Comparison of ENCODE assay signal across 1 cellular context in the genomic region with DNA sequence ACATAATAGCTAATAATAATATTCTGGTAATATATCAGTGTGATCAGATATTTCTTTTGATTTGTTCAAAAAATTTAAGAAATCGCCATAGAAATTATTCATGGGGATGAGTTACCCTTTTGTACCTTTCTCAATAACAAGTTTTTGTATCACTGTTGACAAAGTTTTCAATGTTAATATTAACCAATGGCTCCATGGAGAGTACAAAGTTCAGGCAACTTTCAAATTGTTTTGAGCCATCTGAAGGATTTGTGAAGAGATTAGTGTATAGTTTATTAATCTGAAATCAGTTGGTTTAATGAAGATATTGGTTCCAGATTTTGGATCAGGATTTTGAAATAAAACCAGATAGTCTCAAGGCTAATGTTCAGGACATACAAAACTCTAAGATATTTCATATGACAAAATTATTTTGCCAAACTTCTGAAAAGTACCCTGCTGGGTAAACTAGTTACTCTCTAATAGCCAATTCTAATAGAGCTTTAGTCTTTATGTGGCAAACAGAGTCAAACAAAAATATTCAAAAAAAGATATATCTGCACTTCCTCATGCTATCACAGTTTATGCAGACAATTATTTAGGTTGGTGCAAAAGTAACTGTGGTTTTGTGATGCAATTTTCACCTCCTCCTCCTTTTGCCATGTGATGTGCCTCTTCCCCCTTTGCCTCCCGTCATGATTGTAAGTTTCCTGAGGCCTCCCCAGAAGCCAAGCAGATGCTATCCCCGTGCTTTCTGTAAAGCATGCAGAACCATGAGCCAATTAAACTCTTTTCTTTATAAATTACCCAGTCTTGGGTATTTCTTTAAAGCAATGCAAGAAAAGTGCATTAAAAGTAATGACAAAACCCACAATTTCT.
TF ChIP-seq lines count a peak whose summit lies in the region.

No MANE protein-coding gene starts in this region.

TF ChIP-seq in HepG2, 621 proteins besides CTCF, POLR2A, EP300 and RAD21 (continued from another document and continues in another):
- TF ChIP-seq, protein P1, sequence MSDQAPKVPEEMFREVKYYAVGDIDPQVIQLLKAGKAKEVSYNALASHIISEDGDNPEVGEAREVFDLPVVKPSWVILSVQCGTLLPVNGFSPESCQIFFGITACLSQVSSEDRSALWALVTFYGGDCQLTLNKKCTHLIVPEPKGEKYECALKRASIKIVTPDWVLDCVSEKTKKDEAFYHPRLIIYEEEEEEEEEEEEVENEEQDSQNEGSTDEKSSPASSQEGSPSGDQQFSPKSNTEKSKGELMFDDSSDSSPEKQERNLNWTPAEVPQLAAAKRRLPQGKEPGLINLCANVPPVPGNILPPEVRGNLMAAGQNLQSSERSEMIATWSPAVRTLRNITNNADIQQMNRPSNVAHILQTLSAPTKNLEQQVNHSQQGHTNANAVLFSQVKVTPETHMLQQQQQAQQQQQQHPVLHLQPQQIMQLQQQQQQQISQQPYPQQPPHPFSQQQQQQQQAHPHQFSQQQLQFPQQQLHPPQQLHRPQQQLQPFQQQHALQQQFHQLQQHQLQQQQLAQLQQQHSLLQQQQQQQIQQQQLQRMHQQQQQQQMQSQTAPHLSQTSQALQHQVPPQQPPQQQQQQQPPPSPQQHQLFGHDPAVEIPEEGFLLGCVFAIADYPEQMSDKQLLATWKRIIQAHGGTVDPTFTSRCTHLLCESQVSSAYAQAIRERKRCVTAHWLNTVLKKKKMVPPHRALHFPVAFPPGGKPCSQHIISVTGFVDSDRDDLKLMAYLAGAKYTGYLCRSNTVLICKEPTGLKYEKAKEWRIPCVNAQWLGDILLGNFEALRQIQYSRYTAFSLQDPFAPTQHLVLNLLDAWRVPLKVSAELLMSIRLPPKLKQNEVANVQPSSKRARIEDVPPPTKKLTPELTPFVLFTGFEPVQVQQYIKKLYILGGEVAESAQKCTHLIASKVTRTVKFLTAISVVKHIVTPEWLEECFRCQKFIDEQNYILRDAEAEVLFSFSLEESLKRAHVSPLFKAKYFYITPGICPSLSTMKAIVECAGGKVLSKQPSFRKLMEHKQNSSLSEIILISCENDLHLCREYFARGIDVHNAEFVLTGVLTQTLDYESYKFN (CRISPR knock-in tag; conservative IDR thresholded peaks at IDR 0.05), result peak; percentile 82
- TF ChIP-seq, protein P2, sequence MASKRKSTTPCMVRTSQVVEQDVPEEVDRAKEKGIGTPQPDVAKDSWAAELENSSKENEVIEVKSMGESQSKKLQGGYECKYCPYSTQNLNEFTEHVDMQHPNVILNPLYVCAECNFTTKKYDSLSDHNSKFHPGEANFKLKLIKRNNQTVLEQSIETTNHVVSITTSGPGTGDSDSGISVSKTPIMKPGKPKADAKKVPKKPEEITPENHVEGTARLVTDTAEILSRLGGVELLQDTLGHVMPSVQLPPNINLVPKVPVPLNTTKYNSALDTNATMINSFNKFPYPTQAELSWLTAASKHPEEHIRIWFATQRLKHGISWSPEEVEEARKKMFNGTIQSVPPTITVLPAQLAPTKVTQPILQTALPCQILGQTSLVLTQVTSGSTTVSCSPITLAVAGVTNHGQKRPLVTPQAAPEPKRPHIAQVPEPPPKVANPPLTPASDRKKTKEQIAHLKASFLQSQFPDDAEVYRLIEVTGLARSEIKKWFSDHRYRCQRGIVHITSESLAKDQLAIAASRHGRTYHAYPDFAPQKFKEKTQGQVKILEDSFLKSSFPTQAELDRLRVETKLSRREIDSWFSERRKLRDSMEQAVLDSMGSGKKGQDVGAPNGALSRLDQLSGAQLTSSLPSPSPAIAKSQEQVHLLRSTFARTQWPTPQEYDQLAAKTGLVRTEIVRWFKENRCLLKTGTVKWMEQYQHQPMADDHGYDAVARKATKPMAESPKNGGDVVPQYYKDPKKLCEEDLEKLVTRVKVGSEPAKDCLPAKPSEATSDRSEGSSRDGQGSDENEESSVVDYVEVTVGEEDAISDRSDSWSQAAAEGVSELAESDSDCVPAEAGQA (IDR thresholded peaks at IDR 0.05; ENCODE audit: low read depth), result no peak
- TF ChIP-seq, protein P2 (CRISPR knock-in tag; IDR thresholded peaks at IDR 0.05; ENCODE audit: borderline replicate concordance), result no peak
- TF ChIP-seq KDM6A (CRISPR knock-in tag; IDR thresholded peaks at IDR 0.05; ENCODE audit: low read depth), result peak; percentile 53; the same call in 1 of the 2 replicates
- TF ChIP-seq, protein P3, sequence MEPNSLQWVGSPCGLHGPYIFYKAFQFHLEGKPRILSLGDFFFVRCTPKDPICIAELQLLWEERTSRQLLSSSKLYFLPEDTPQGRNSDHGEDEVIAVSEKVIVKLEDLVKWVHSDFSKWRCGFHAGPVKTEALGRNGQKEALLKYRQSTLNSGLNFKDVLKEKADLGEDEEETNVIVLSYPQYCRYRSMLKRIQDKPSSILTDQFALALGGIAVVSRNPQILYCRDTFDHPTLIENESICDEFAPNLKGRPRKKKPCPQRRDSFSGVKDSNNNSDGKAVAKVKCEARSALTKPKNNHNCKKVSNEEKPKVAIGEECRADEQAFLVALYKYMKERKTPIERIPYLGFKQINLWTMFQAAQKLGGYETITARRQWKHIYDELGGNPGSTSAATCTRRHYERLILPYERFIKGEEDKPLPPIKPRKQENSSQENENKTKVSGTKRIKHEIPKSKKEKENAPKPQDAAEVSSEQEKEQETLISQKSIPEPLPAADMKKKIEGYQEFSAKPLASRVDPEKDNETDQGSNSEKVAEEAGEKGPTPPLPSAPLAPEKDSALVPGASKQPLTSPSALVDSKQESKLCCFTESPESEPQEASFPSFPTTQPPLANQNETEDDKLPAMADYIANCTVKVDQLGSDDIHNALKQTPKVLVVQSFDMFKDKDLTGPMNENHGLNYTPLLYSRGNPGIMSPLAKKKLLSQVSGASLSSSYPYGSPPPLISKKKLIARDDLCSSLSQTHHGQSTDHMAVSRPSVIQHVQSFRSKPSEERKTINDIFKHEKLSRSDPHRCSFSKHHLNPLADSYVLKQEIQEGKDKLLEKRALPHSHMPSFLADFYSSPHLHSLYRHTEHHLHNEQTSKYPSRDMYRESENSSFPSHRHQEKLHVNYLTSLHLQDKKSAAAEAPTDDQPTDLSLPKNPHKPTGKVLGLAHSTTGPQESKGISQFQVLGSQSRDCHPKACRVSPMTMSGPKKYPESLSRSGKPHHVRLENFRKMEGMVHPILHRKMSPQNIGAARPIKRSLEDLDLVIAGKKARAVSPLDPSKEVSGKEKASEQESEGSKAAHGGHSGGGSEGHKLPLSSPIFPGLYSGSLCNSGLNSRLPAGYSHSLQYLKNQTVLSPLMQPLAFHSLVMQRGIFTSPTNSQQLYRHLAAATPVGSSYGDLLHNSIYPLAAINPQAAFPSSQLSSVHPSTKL (CRISPR knock-in tag; IDR thresholded peaks at IDR 0.05), result peak; percentile 21; the same call in 1 of the 2 replicates
- TF ChIP-seq FOXA3 (CRISPR knock-in tag; IDR thresholded peaks at IDR 0.05), result peak; percentile 44
- no peak for TF ChIP-seq ZNF430 (CRISPR knock-in tag; IDR thresholded peaks at IDR 0.05)
- TF ChIP-seq, protein P4, sequence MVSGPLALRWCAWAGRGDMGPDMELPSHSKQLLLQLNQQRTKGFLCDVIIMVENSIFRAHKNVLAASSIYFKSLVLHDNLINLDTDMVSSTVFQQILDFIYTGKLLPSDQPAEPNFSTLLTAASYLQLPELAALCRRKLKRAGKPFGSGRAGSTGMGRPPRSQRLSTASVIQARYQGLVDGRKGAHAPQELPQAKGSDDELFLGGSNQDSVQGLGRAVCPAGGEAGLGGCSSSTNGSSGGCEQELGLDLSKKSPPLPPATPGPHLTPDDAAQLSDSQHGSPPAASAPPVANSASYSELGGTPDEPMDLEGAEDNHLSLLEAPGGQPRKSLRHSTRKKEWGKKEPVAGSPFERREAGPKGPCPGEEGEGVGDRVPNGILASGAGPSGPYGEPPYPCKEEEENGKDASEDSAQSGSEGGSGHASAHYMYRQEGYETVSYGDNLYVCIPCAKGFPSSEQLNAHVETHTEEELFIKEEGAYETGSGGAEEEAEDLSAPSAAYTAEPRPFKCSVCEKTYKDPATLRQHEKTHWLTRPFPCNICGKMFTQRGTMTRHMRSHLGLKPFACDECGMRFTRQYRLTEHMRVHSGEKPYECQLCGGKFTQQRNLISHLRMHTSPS (CRISPR knock-in tag; IDR thresholded peaks at IDR 0.05; ENCODE audit: low read depth), result no peak
- TF ChIP-seq, protein P5, sequence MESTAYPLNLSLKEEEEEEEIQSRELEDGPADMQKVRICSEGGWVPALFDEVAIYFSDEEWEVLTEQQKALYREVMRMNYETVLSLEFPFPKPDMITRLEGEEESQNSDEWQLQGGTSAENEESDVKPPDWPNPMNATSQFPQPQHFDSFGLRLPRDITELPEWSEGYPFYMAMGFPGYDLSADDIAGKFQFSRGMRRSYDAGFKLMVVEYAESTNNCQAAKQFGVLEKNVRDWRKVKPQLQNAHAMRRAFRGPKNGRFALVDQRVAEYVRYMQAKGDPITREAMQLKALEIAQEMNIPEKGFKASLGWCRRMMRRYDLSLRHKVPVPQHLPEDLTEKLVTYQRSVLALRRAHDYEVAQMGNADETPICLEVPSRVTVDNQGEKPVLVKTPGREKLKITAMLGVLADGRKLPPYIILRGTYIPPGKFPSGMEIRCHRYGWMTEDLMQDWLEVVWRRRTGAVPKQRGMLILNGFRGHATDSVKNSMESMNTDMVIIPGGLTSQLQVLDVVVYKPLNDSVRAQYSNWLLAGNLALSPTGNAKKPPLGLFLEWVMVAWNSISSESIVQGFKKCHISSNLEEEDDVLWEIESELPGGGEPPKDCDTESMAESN (CRISPR knock-in tag; conservative IDR thresholded peaks at IDR 0.05), result 0 out of 2 replicates have a peak, but pooled peaks have one; percentile 61
- TF ChIP-seq JUN (CRISPR knock-in tag; IDR thresholded peaks at IDR 0.05), result no peak
- TF ChIP-seq TOE1 (CRISPR knock-in tag; IDR thresholded peaks at IDR 0.05), result 0 out of 2 replicates have a peak, but pooled peaks have one; percentile 37
- TF ChIP-seq, protein P6, sequence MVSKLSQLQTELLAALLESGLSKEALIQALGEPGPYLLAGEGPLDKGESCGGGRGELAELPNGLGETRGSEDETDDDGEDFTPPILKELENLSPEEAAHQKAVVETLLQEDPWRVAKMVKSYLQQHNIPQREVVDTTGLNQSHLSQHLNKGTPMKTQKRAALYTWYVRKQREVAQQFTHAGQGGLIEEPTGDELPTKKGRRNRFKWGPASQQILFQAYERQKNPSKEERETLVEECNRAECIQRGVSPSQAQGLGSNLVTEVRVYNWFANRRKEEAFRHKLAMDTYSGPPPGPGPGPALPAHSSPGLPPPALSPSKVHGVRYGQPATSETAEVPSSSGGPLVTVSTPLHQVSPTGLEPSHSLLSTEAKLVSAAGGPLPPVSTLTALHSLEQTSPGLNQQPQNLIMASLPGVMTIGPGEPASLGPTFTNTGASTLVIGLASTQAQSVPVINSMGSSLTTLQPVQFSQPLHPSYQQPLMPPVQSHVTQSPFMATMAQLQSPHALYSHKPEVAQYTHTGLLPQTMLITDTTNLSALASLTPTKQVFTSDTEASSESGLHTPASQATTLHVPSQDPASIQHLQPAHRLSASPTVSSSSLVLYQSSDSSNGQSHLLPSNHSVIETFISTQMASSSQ (IDR thresholded peaks at IDR 0.05; ENCODE audit: low read depth), result 0 out of 2 replicates have a peak, but pooled peaks have one; percentile 48
- TF ChIP-seq, protein P6 (CRISPR knock-in tag; IDR thresholded peaks at IDR 0.05; ENCODE audit: borderline replicate concordance), result peak; percentile 67; the same call in 1 of the 2 replicates
- TF ChIP-seq RFX5 (IDR thresholded peaks at IDR 0.05; ENCODE audit: low read depth, low read length), result no peak
- peak; percentile 41 for TF ChIP-seq ASH2L (IDR thresholded peaks at IDR 0.05; ENCODE audit: insufficient read length, low read depth, low read length)
- no peak for TF ChIP-seq CHCHD3 (CRISPR knock-in tag; IDR thresholded peaks at IDR 0.05)
